In genomic region chr2:226797989-226798421, GRCh38 we compare ENCODE assay signal across 9 cellular contexts. TPM values are rescaled to one million over a fixed set of nuclear protein-coding genes. Genes with fewer than 3 reads are reported as not detected.
A peak's percentile ranks its signal among the peaks of the same experiment; 100 is the strongest.
DNase-seq lines count a peak whose midpoint lies in the region; ATAC-seq and TF ChIP-seq lines count a peak whose summit lies in the region.
"Had no signal": no experiment of that assay in that cellular context is flagged by ENCODE, and none has a peak within 500 bp of the region (broad histone marks: within the 10 kb centered on the region; RNA-seq: fewer than 3 reads in every experiment).

No MANE protein-coding gene starts in this region.

- H3K27me3 ChIP-seq in NT2/D1 (ENCODE audit: insufficient read depth, insufficient read length), result no peaks in the 10 kb centered on the region

- peaks cover 47% of the 10 kb centered on the region for H3K36me3 ChIP-seq in NT2/D1 (ENCODE audit: insufficient read depth, insufficient read length, low read length)

- no peaks in the 10 kb centered on the region for H3K9me3 Mint-ChIP-seq in endothelial cell (ENCODE audit: unreplicated experiment)
- H3K9me3 Mint-ChIP-seq in nephron progenitor cell, result peaks cover 10% of the 10 kb centered on the region

- H3K27me3 Mint-ChIP-seq in endothelial cell (ENCODE audit: unreplicated experiment), result peaks cover 11% of the 10 kb centered on the region
- peaks cover 8% of the 10 kb centered on the region for H3K27me3 Mint-ChIP-seq in nephron progenitor cell (ENCODE audit: low read depth, poor library complexity)

- H3K9ac ChIP-seq in NT2/D1 (ENCODE audit: insufficient read length, low read depth), result peak overlapping the region; percentile 59

- peaks cover 12% of the 10 kb centered on the region; the same call in 1 of the 2 replicates for H3K9me3 ChIP-seq in NT2/D1 (ENCODE audit: insufficient read depth, low read length)

- no peak for ATAC-seq in esophagus mucosa

- H3K4me3 ChIP-seq in AG10803 (ENCODE audit: low read length) (peak overlapping the region; percentile 86), NT2/D1 (ENCODE audit: insufficient read length, low read depth) (peak overlapping the region; percentile 72)

- no peak overlapping the region for H3K4me3 Mint-ChIP-seq in endothelial cell (ENCODE audit: unreplicated experiment)
- H3K4me3 Mint-ChIP-seq in nephron progenitor cell, result peak overlapping the region; percentile 84

- H3K36me3 Mint-ChIP-seq in endothelial cell (ENCODE audit: low read depth, unreplicated experiment), result no peaks in the 10 kb centered on the region
- H3K36me3 Mint-ChIP-seq in nephron progenitor cell (ENCODE audit: low read depth), result peaks cover 29% of the 10 kb centered on the region

- DNase-seq in AG10803 (ENCODE audit: low read depth) (peak; percentile 43), NT2/D1 (ENCODE audit: low read depth, low spot score) (no peak), endothelial cell (ENCODE audit: low spot score) (peak; percentile 9), nephron progenitor cell (no peak), NCI-H146 treated with DMSO at 0.1 percent for 48 hours (lab: John Stamatoyannopoulos, UW; ENCODE audit: unreplicated experiment) (no peak), NCI-H510A treated with DMSO at 0.1 percent for 48 hours (lab: John Stamatoyannopoulos, UW) (no peak), NCI-H524 (lab: John Stamatoyannopoulos, UW) (no peak)
- DNase-seq: NCI-H1048 had no signal

- H3K4me1 ChIP-seq in NT2/D1 (ENCODE audit: insufficient read depth, insufficient read length), result peaks cover 8% of the 10 kb centered on the region

- H3K4me1 Mint-ChIP-seq in endothelial cell (ENCODE audit: unreplicated experiment) (peaks cover 4% of the 10 kb centered on the region), nephron progenitor cell (peaks cover 42% of the 10 kb centered on the region)

- TF ChIP-seq CTCF in AG10803 (conservative IDR thresholded peaks at IDR 0.05; ENCODE audit: low read length) (no peak), endothelial cell (IDR thresholded peaks at IDR 0.05; ENCODE audit: unreplicated experiment) (no peak), nephron progenitor cell (IDR thresholded peaks at IDR 0.05) (no peak)

- no peak overlapping the region for H3K27ac Mint-ChIP-seq in endothelial cell (ENCODE audit: unreplicated experiment)
- no peak overlapping the region for H3K27ac Mint-ChIP-seq in nephron progenitor cell

RNA-seq across cellular contexts. Expression of gene IRS1, which starts 1.6 kb away (rescaled TPM):
- 0.72 TPM for total RNA-seq in endothelial cell (ENCODE audit: unreplicated experiment)
- total RNA-seq in esophagus mucosa, result 13.9 TPM

RNA-seq across cellular contexts. Expression of gene RHBDD1, which starts 37.8 kb away (rescaled TPM):
- total RNA-seq in endothelial cell (ENCODE audit: unreplicated experiment) (21.9 TPM), esophagus mucosa (26.6 TPM)

Comparison
In these comparisons a context has a peak if more than half of its experiments do, and no peak if none do; other contexts are left out.
1. DNase-seq: peak in AG10803 (single experiment) and endothelial cell (single experiment); none in NT2/D1 (single experiment), nephron progenitor cell (single experiment), NCI-H146 treated with DMSO at 0.1 percent for 48 hours (single experiment), NCI-H510A treated with DMSO at 0.1 percent for 48 hours (single experiment) and NCI-H524 (0 of 2).